ENCODE assay signal across 11 cellular contexts in genomic region chr9:132381966-132382541, GRCh38. TPM values are rescaled to one million over a fixed set of nuclear protein-coding genes. Genes with fewer than 3 reads are reported as not detected.
DNase-seq lines count a peak whose midpoint lies in the region; ATAC-seq, FAIRE-seq and TF ChIP-seq lines count a peak whose summit lies in the region.
"Had no signal": no experiment of that assay in that cellular context is flagged by ENCODE, and none has a peak within 500 bp of the region (broad histone marks: within the 10 kb centered on the region; RNA-seq: fewer than 3 reads in every experiment).

No MANE protein-coding gene starts in this region.

- peaks cover 15 to 19% of the 10 kb centered on the region in 2 experiments for H3K36me3 ChIP-seq in GM12878 (ENCODE audit: control insufficient read depth in 2 of 2, insufficient read depth in 2 of 2, low read length in 1 of 2)

- peak overlapping the region; percentile 94 for H3K27ac ChIP-seq in GM12878 (ENCODE audit: control insufficient read depth, insufficient read depth)
- H3K27ac ChIP-seq: parathyroid adenoma had no signal

- 2% methylated on average over 9 of the region's 9 CpGs for WGBS in GM12878 (ENCODE audit: insufficient coverage, insufficient replicate concordance, low lambda C conversion rate, missing lambda C conversion rate)

- BruUV-seq in GM12878 (replicated peaks; lab: Mats Ljungman, UMichigan) (no TSS peak), Calu3 (replicated peaks; lab: Mats Ljungman, UMichigan) (no TSS peak)

- TF ChIP-seq POLR2A in GM12878 (IDR thresholded peaks at IDR 0.05; ENCODE audit: low read depth, low read length): peak; percentile 65

- H3K36me3 Mint-ChIP-seq in stimulated activated effector memory CD8-positive, alpha-beta T cell treated with anti-CD3 and anti-CD28 coated beads, Interleukin-12 subunit alpha, Interleukin-12 subunit beta, amount 100 ng/mL, for 72 hours: no peaks in the 10 kb centered on the region
- H3K36me3 Mint-ChIP-seq in Calu3 (ENCODE audit: insufficient read depth, unreplicated experiment): peaks cover 5% of the 10 kb centered on the region

- DNase-seq in GM10266 (ENCODE audit: extremely low spot score) (peak; percentile 69), GM12878 (ENCODE audit: low read depth, low spot score) (peak; percentile 90), Calu3 (no peak), sciatic nerve (ENCODE audit: low spot score) (no peak), mucosa of gallbladder (ENCODE audit: low spot score) (no peak)
- DNase-seq in stimulated activated effector memory CD8-positive, alpha-beta T cell treated with anti-CD3 and anti-CD28 coated beads, Interleukin-12 subunit alpha, Interleukin-12 subunit beta, amount 100 ng/mL, for 72 hours (ENCODE audit: low spot score in 2 of 2): no peak
- DNase-seq: effector CD4-positive, alpha-beta T cell had no signal

- no peaks in the 10 kb centered on the region for H3K9me3 Mint-ChIP-seq in stimulated activated effector memory CD8-positive, alpha-beta T cell treated with anti-CD3 and anti-CD28 coated beads, Interleukin-12 subunit alpha, Interleukin-12 subunit beta, amount 100 ng/mL, for 72 hours
- H3K9me3 Mint-ChIP-seq in Calu3 (ENCODE audit: low read depth, unreplicated experiment): no peaks in the 10 kb centered on the region

- TF ChIP-seq RAD21 in GM12878 (IDR thresholded peaks at IDR 0.05; ENCODE audit: insufficient read depth, low read depth, low read length): no peak

- peaks cover 13% of the 10 kb centered on the region for H3K4me1 Mint-ChIP-seq in stimulated activated effector memory CD8-positive, alpha-beta T cell treated with anti-CD3 and anti-CD28 coated beads, Interleukin-12 subunit alpha, Interleukin-12 subunit beta, amount 100 ng/mL, for 72 hours
- no peaks in the 10 kb centered on the region for H3K4me1 Mint-ChIP-seq in Calu3 (ENCODE audit: low read depth, unreplicated experiment)

- no peak for TF ChIP-seq CTCF in GM10266 (IDR thresholded peaks at IDR 0.05; ENCODE audit: control insufficient read depth, insufficient read depth, low read depth, missing control alignments)
- no peak for TF ChIP-seq CTCF in GM12878 (IDR thresholded peaks at IDR 0.05 in 2 of 3, conservative IDR thresholded peaks at IDR 0.05 in 1 of 3; ENCODE audit: control insufficient read depth in 2 of 3, extremely low read depth in 1 of 3, insufficient read depth in 1 of 3, low read depth in 3 of 3, low read length in 3 of 3)
- TF ChIP-seq CTCF in Calu3 (IDR thresholded peaks at IDR 0.05; ENCODE audit: unreplicated experiment): no peak

- ATAC-seq in GM19468 (IDR thresholded peaks at IDR 0.05; ENCODE audit: extremely low read depth, unreplicated experiment): peak; percentile 79
- peak; percentile 59 for ATAC-seq in HG03442 (IDR thresholded peaks at IDR 0.05; ENCODE audit: unreplicated experiment)
- peak; percentile 90 for ATAC-seq in GM12878
- no peak for ATAC-seq in stimulated activated effector memory CD8-positive, alpha-beta T cell treated with anti-CD3 and anti-CD28 coated beads, Interleukin-12 subunit alpha, Interleukin-12 subunit beta, amount 100 ng/mL, for 72 hours
- no peak for ATAC-seq in sciatic nerve

- no peaks in the 10 kb centered on the region for H4K20me1 ChIP-seq in GM12878 (ENCODE audit: control insufficient read depth, insufficient read depth)

- no peak overlapping the region for H3K27ac Mint-ChIP-seq in stimulated activated effector memory CD8-positive, alpha-beta T cell treated with anti-CD3 and anti-CD28 coated beads, Interleukin-12 subunit alpha, Interleukin-12 subunit beta, amount 100 ng/mL, for 72 hours
- H3K27ac Mint-ChIP-seq in Calu3 (ENCODE audit: unreplicated experiment): no peak overlapping the region

- SMC1A ChIA-PET in GM12878 (lab: Charles Lee; ENCODE audit: uncharacterized antibody, unreplicated experiment): interaction anchor here (0.7 to 7.6 kb wide), 10 partner anchors 10 to 119 kb away, joined by 3 to 131 read pairs (median 3); partner anchors contain the start of gene SETX

- POLR2A ChIA-PET in GM12878 (lab: Charles Lee): interaction anchor here (0.6 to 6.3 kb wide), 8 partner anchors 8 to 81 kb away, joined by 3 to 96 read pairs (median 4); partner anchors contain the start of gene SETX

- H3K9ac ChIP-seq in GM12878 (ENCODE audit: control insufficient read depth, insufficient read depth, low read length): peak overlapping the region; percentile 57
- H3K9ac ChIP-seq: parathyroid adenoma had no signal

- H3K9me3 ChIP-seq in GM12878 (replicated peaks; ENCODE audit: control insufficient read depth, insufficient read depth, low read length): no peaks in the 10 kb centered on the region

- no peaks in the 10 kb centered on the region for H3K27me3 Mint-ChIP-seq in Calu3 (ENCODE audit: unreplicated experiment)

- in situ Hi-C loops in GM12878 (cut with MboI): no loop called here

- TF ChIP-seq EP300 in GM12878 (IDR thresholded peaks at IDR 0.05; ENCODE audit: borderline replicate concordance in 1 of 2, control insufficient read depth in 1 of 2, low read depth in 2 of 2, low read length in 2 of 2): peak; percentile 83 to 86

- H3K4me3 Mint-ChIP-seq in stimulated activated effector memory CD8-positive, alpha-beta T cell treated with anti-CD3 and anti-CD28 coated beads, Interleukin-12 subunit alpha, Interleukin-12 subunit beta, amount 100 ng/mL, for 72 hours: no peak overlapping the region
- H3K4me3 Mint-ChIP-seq in Calu3 (ENCODE audit: low read depth, unreplicated experiment): no peak overlapping the region

- no peaks in the 10 kb centered on the region for H3K27me3 ChIP-seq in GM12878 (replicated peaks in 1 of 2; ENCODE audit: control insufficient read depth in 2 of 2, insufficient read depth in 2 of 2, low read length in 1 of 2)

- intact Hi-C loops in GM12878 (cut with micrococcal nuclease; ENCODE audit: unreplicated experiment): loop anchor here (1.0 kb wide), 1 partner anchor 27 kb away; no protein-coding TSS in a partner anchor
- intact Hi-C loops in Calu3 (cut with micrococcal nuclease; ENCODE audit: unreplicated experiment): no loop called here
- intact Hi-C loops in sciatic nerve (cut with DNase I): no loop called here

- H3K4me1 ChIP-seq in GM12878 (ENCODE audit: control insufficient read depth, insufficient read depth, low read length): peaks cover 41% of the 10 kb centered on the region
- H3K4me1 ChIP-seq: parathyroid adenoma had no signal

- CTCF ChIA-PET in GM12878 (lab: Yijun Ruan, JAX) (interaction anchor here (0.7 to 4.4 kb wide), 6 partner anchors 9 to 69 kb away, joined by 3 to 59 read pairs (median 4); partner anchors contain the start of gene SETX), Calu3 (lab: Charles Lee) (no interaction called here)

- peak overlapping the region; percentile 46; the same call in 1 of the 2 replicates for H3K4me3 ChIP-seq in GM12878

- H3K4me2 ChIP-seq in GM12878 (ENCODE audit: control insufficient read depth, insufficient read depth): peak overlapping the region; percentile 84

- peak; percentile 85 for FAIRE-seq in GM12878 (lab: Jason Lieb, UNC)

- RAD21 ChIA-PET in GM12878 (lab: Charles Lee; ENCODE audit: unreplicated experiment): interaction anchor here (0.5 to 4.0 kb wide), 10 partner anchors 8 to 114 kb away, joined by 3 to 50 read pairs (median 4); partner anchors contain the start of gene SETX

- H2AFZ ChIP-seq in GM12878 (ENCODE audit: control insufficient read depth, low read depth, low read length): peak overlapping the region; percentile 33; the same call in 1 of the 2 replicates
- H2AFZ ChIP-seq: parathyroid adenoma had no signal

- H3K79me2 ChIP-seq in GM12878 (ENCODE audit: control insufficient read depth, insufficient read depth, low read length): peaks cover 2% of the 10 kb centered on the region
- H3K79me2 ChIP-seq: parathyroid adenoma had no signal

RNA-seq across cellular contexts. Expression of gene TTF1, which starts 24.6 kb away (rescaled TPM):
- total RNA-seq in GM12878 (2013; cell fraction: nucleolus; rRNA removed): 14.4 and 18.9 TPM in 2 replicates
- total RNA-seq in GM12878 (2014; rRNA removed): 15.2 and 15.6 TPM in 2 replicates
- total RNA-seq in GM12878 (2014; rRNA removed; fragmentation: Illumina TruSeq; extraction: Trizol): 22.8 and 23.0 TPM in 2 replicates
- 14.3 and 16.0 TPM in 2 replicates for total RNA-seq in GM12878 (2021)
- 16.4 TPM for polyA plus RNA-seq in GM12878 (2011; ENCODE audit: low read depth)
- polyA plus RNA-seq in GM12878 (2011; rRNA removed): 16.2 and 25.2 TPM in 2 replicates
- polyA plus RNA-seq in GM12878 (2011; cell fraction: cytosol; rRNA removed): 11.7 and 11.9 TPM in 2 replicates
- 5.5 and 11.2 TPM in 2 replicates for polyA plus RNA-seq in GM12878 (2011; cell fraction: nucleus; rRNA removed)
- 13.2 and 14.2 TPM in 2 replicates for polyA plus RNA-seq in GM12878 (2012)
- polyA plus RNA-seq in GM12878 (2014; fragmentation: Illumina TruSeq; extraction: Trizol): 25.5 and 26.4 TPM in 2 replicates
- 10 to 100 TPM; 11.3 to 16.0 TPM for polyA plus RNA-seq in GM12878 (2014; fragmentation: Nextera tagmentation; extraction: Ambion mirVana)
- polyA plus RNA-seq in GM12878 (2014; rRNA removed): 20.5 and 23.4 TPM in 2 replicates
- 10 to 100 TPM; 11.9 to 13.2 TPM for polyA plus RNA-seq in GM12878 (2016; fragmentation: Nextera tagmentation; extraction: Ambion mirVana)
- 5.4 and 5.6 TPM in 2 replicates for polyA minus RNA-seq in GM12878 (2011; rRNA and poly(A)+ RNA removed)
- polyA minus RNA-seq in GM12878 (2011; cell fraction: cytosol; rRNA and poly(A)+ RNA removed): 4.1 and 5.7 TPM in 2 replicates
- polyA minus RNA-seq in GM12878 (2011; cell fraction: nucleus; rRNA and poly(A)+ RNA removed): 3.7 and 5.5 TPM in 2 replicates
- total RNA-seq in Calu3 (2022): 9.7 and 10.5 TPM in 2 replicates
- 15.6 TPM for total RNA-seq in sciatic nerve
- 12.5 TPM for total RNA-seq in mucosa of gallbladder

RNA-seq across cellular contexts. Expression of gene SETX, which starts 27.3 kb away (rescaled TPM):
- total RNA-seq in GM12878 (2013; cell fraction: nucleolus; rRNA removed): 213 and 214 TPM in 2 replicates
- total RNA-seq in GM12878 (2014; rRNA removed) (54.4 and 63.2 TPM in 2 replicates), GM12878 (2014; rRNA removed; fragmentation: Illumina TruSeq; extraction: Trizol) (75.7 and 77.5 TPM in 2 replicates), GM12878 (2021) (40.9 and 44.5 TPM in 2 replicates), Calu3 (2022) (22.8 and 24.2 TPM in 2 replicates), sciatic nerve (66.7 TPM), mucosa of gallbladder (43.1 TPM)
- polyA plus RNA-seq in GM12878 (2011; ENCODE audit: low read depth): 24.5 TPM
- polyA plus RNA-seq in GM12878 (2011; rRNA removed) (36.8 and 47.0 TPM in 2 replicates), GM12878 (2014; fragmentation: Illumina TruSeq; extraction: Trizol) (45.4 and 51.2 TPM in 2 replicates), GM12878 (2014; fragmentation: Nextera tagmentation; extraction: Ambion mirVana) (10 to 100 TPM; 15.8 to 16.1 TPM), GM12878 (2014; rRNA removed) (29.3 and 37.3 TPM in 2 replicates), GM12878 (2016; fragmentation: Nextera tagmentation; extraction: Ambion mirVana) (10 to 100 TPM; 23.4 to 25.3 TPM)
- polyA plus RNA-seq in GM12878 (2011; cell fraction: cytosol; rRNA removed): 20.6 and 21.1 TPM in 2 replicates
- polyA plus RNA-seq in GM12878 (2011; cell fraction: nucleus; rRNA removed): 38.2 and 45.2 TPM in 2 replicates
- 24.8 and 32.0 TPM in 2 replicates for polyA plus RNA-seq in GM12878 (2012)
- 91.0 and 111 TPM in 2 replicates for polyA minus RNA-seq in GM12878 (2011; rRNA and poly(A)+ RNA removed)
- 28.5 and 35.3 TPM in 2 replicates for polyA minus RNA-seq in GM12878 (2011; cell fraction: cytosol; rRNA and poly(A)+ RNA removed)
- 45.5 and 69.1 TPM in 2 replicates for polyA minus RNA-seq in GM12878 (2011; cell fraction: nucleus; rRNA and poly(A)+ RNA removed)

RNA-seq across cellular contexts. Expression of gene CFAP77, which starts 28.0 kb away (rescaled TPM):
- total RNA-seq in GM12878 (2013; cell fraction: nucleolus; rRNA removed): not detected in 2 replicates
- total RNA-seq in GM12878 (2014; rRNA removed) (not detected in 2 replicates), GM12878 (2014; rRNA removed; fragmentation: Illumina TruSeq; extraction: Trizol) (not detected in 2 replicates), GM12878 (2021) (not detected in 2 replicates), Calu3 (2022) (not detected in 2 replicates), sciatic nerve (not detected), mucosa of gallbladder (not detected)
- not detected for polyA plus RNA-seq in GM12878 (2011; ENCODE audit: low read depth)
- polyA plus RNA-seq in GM12878 (2011; rRNA removed) (not detected in 2 replicates), GM12878 (2014; fragmentation: Illumina TruSeq; extraction: Trizol) (not detected in 2 replicates), GM12878 (2014; fragmentation: Nextera tagmentation; extraction: Ambion mirVana) (not detected), GM12878 (2014; rRNA removed) (0.33 TPM in 1 of 2 replicates, not detected in the other), GM12878 (2016; fragmentation: Nextera tagmentation; extraction: Ambion mirVana) (not detected)
- not detected in 2 replicates for polyA plus RNA-seq in GM12878 (2011; cell fraction: cytosol; rRNA removed)
- polyA plus RNA-seq in GM12878 (2011; cell fraction: nucleus; rRNA removed): not detected in 2 replicates
- not detected in 2 replicates for polyA plus RNA-seq in GM12878 (2012)
- not detected in 2 replicates for polyA minus RNA-seq in GM12878 (2011; rRNA and poly(A)+ RNA removed)
- not detected in 2 replicates for polyA minus RNA-seq in GM12878 (2011; cell fraction: cytosol; rRNA and poly(A)+ RNA removed)
- not detected in 2 replicates for polyA minus RNA-seq in GM12878 (2011; cell fraction: nucleus; rRNA and poly(A)+ RNA removed)
- total RNA-seq: T-helper 1 cell treated with Interleukin-12 subunit alpha and Interleukin-12 subunit beta and Interleukin-4 antibody, amounts not matched to agents 30 ng/mL and 1 ng/mL, for 36 hours had no signal

Comparison
In these comparisons a context has a peak if more than half of its experiments do, and no peak if none do; other contexts are left out.
1. DNase-seq: peak in GM10266 (single experiment) and GM12878 (single experiment); none in stimulated activated effector memory CD8-positive, alpha-beta T cell treated with anti-CD3 and anti-CD28 coated beads, Interleukin-12 subunit alpha, Interleukin-12 subunit beta, amount 100 ng/mL, for 72 hours (0 of 2), Calu3 (single experiment), sciatic nerve (single experiment) and mucosa of gallbladder (single experiment).
2. ATAC-seq: peak in GM19468 (single experiment), HG03442 (single experiment) and GM12878 (single experiment); none in stimulated activated effector memory CD8-positive, alpha-beta T cell treated with anti-CD3 and anti-CD28 coated beads, Interleukin-12 subunit alpha, Interleukin-12 subunit beta, amount 100 ng/mL, for 72 hours (single experiment) and sciatic nerve (single experiment).